8 cellular contexts compared by ENCODE assay signal in genomic region chr17:45148183-45149036, GRCh38. TPM values are rescaled to one million over a fixed set of nuclear protein-coding genes. Genes with fewer than 3 reads are reported as not detected.
DNase-seq lines count a peak whose midpoint lies in the region; ATAC-seq and TF ChIP-seq lines count a peak whose summit lies in the region.

Gene HEXIM1 (plus strand): TSS chr17:45148475. CDS start chr17:45149191, 716 bp downstream.

- no peaks in the 10 kb centered on the region for H3K9me3 ChIP-seq in WERI-Rb-1 (ENCODE audit: severe bottlenecking)
- no peaks in the 10 kb centered on the region for H3K9me3 ChIP-seq in mammary epithelial cell (replicated peaks; ENCODE audit: insufficient read depth, low read length)
- H3K9me3 ChIP-seq in iPS-18c (ENCODE audit: control insufficient read depth, insufficient read depth, low read length), result no peaks in the 10 kb centered on the region
- H3K9me3 ChIP-seq in skeletal muscle tissue (ENCODE audit: control insufficient read depth in 3 of 3, low read length in 3 of 3), result no peaks in the 10 kb centered on the region

- peaks cover 35% of the 10 kb centered on the region for H3K79me2 ChIP-seq in ACC112 (ENCODE audit: control insufficient read depth, insufficient read depth, low read length, unreplicated experiment)
- peaks cover 43% of the 10 kb centered on the region for H3K79me2 ChIP-seq in mammary epithelial cell (ENCODE audit: insufficient read depth, low read length)

- dilution Hi-C loops in mammary epithelial cell (cut with HindIII; ENCODE audit: low sequenced_read_pairs), result no loop called here

- BruUV-seq in mammary epithelial cell (replicated peaks; lab: Mats Ljungman, UMichigan), result TSS peak; percentile 71

- H4K20me1 ChIP-seq in mammary epithelial cell (ENCODE audit: insufficient read depth, low read length), result peaks cover 2% of the 10 kb centered on the region

- peak; percentile 44 for ATAC-seq in GM18873 (IDR thresholded peaks at IDR 0.05; ENCODE audit: low FRiP score, unreplicated experiment)
- ATAC-seq in HG03139 (IDR thresholded peaks at IDR 0.05; ENCODE audit: unreplicated experiment), result peak; percentile 65

- H3K4me1 ChIP-seq in ACC112 (ENCODE audit: control insufficient read depth, insufficient read depth, low read length, unreplicated experiment), result peaks cover 28% of the 10 kb centered on the region
- peaks cover 34% of the 10 kb centered on the region for H3K4me1 ChIP-seq in mammary epithelial cell (ENCODE audit: insufficient read depth, low read length)
- H3K4me1 ChIP-seq in skeletal muscle tissue (ENCODE audit: control insufficient read depth in 3 of 3, insufficient read depth in 3 of 3, low read length in 3 of 3), result peaks cover 37 to 53% (median 37%) of the 10 kb centered on the region in 3 donors

- H3K4me2 ChIP-seq in mammary epithelial cell (ENCODE audit: insufficient read depth, low read depth, low read length), result peak within 1 kb of the TSS; percentile 96

- under 1% methylated on average over 30 of the region's 58 CpGs for WGBS in mammary epithelial cell (ENCODE audit: low coverage, missing lambda C conversion rate)

- TF ChIP-seq CTCF in WERI-Rb-1 (IDR thresholded peaks at IDR 0.05; ENCODE audit: low read depth, low read length), result no peak
- no peak for TF ChIP-seq CTCF in mammary epithelial cell (conservative IDR thresholded peaks at IDR 0.05 in 1 of 2, IDR thresholded peaks at IDR 0.05 in 1 of 2; ENCODE audit: extremely low read depth in 1 of 2, insufficient read depth in 1 of 2, low read depth in 1 of 2, low read length in 2 of 2)

- CTCF ChIA-PET in mammary epithelial cell (lab: Charles Lee; ENCODE audit: low non-redundant PET), result interaction anchor here (0.5 to 3.4 kb wide), 9 partner anchors 13 to 261 kb away, joined by 3 to 73 read pairs (median 8); partner anchors contain the start of genes ACBD4 and C1QL1

- no peaks in the 10 kb centered on the region for H3K27me3 ChIP-seq in ACC112 (ENCODE audit: insufficient read depth, low read length)
- no peaks in the 10 kb centered on the region for H3K27me3 ChIP-seq in WERI-Rb-1 (ENCODE audit: insufficient read depth, low read depth, severe bottlenecking)
- no peaks in the 10 kb centered on the region for H3K27me3 ChIP-seq in mammary epithelial cell (ENCODE audit: insufficient read depth, low read length)
- no peaks in the 10 kb centered on the region for H3K27me3 ChIP-seq in skeletal muscle tissue (ENCODE audit: control insufficient read depth in 3 of 3, insufficient read depth in 3 of 3, low read length in 3 of 3)

- H3K9ac ChIP-seq in mammary epithelial cell (ENCODE audit: insufficient read depth, low read length), result peak within 1 kb of the TSS; percentile 99
- H3K9ac ChIP-seq in skeletal muscle tissue (ENCODE audit: low read depth in 1 of 3, low read length in 3 of 3), result peak within 1 kb of the TSS; percentile 93 to 99 (median 98)

- peak; percentile 100 for DNase-seq in NCI-H2227 (lab: John Stamatoyannopoulos, UW; ENCODE audit: unreplicated experiment)
- peak; percentile 100 for DNase-seq in WERI-Rb-1
- peak; percentile 100 for DNase-seq in mammary epithelial cell

- H3K36me3 ChIP-seq in ACC112 (ENCODE audit: insufficient read depth, low read length), result no peaks in the 10 kb centered on the region
- no peaks in the 10 kb centered on the region for H3K36me3 ChIP-seq in WERI-Rb-1
- H3K36me3 ChIP-seq in mammary epithelial cell (ENCODE audit: insufficient read depth, low read length), result no peaks in the 10 kb centered on the region
- peaks cover 0 to 3% (median 0%) of the 10 kb centered on the region in 3 donors for H3K36me3 ChIP-seq in skeletal muscle tissue (ENCODE audit: control insufficient read depth in 3 of 3, insufficient read depth in 3 of 3, low read length in 3 of 3)

- in situ Hi-C loops in mammary epithelial cell (cut with MboI; ENCODE audit: low sequenced_read_pairs in 2 of 2), result loop anchor here (5.0 to 10.0 kb wide), 2 partner anchors 46 to 49 kb away; no protein-coding TSS in a partner anchor

- H3K4me3 ChIP-seq in ACC112 (ENCODE audit: low read depth, low read length) (peak within 1 kb of the TSS; percentile 83), WERI-Rb-1 (ENCODE audit: low read depth, low read length) (peak within 1 kb of the TSS; percentile 74), mammary epithelial cell (replicated peaks in 1 of 3; ENCODE audit: insufficient read depth in 1 of 3, low read depth in 2 of 3, low read length in 3 of 3) (peak within 1 kb of the TSS; percentile 72 to 98 (median 98)), iPS-18c (ENCODE audit: insufficient read depth, low read depth, low read length) (peak within 1 kb of the TSS; percentile 88), skeletal muscle tissue (ENCODE audit: low read length in 3 of 3) (peak within 1 kb of the TSS; percentile 96 to 97 (median 96))

- peak within 1 kb of the TSS; percentile 93 for H3K27ac ChIP-seq in ACC112 (ENCODE audit: low read depth, low read length)
- H3K27ac ChIP-seq in WERI-Rb-1, result peak within 1 kb of the TSS; percentile 99
- H3K27ac ChIP-seq in mammary epithelial cell (ENCODE audit: insufficient read depth, low read depth, low read length), result peak within 1 kb of the TSS; percentile 99
- H3K27ac ChIP-seq in skeletal muscle tissue (ENCODE audit: low read depth, low read length), result peak within 1 kb of the TSS; percentile 99

- H2AFZ ChIP-seq in ACC112 (ENCODE audit: low read length, unreplicated experiment) (peak within 1 kb of the TSS; percentile 40), mammary epithelial cell (ENCODE audit: low read depth, low read length) (peak within 1 kb of the TSS; percentile 92)

- intact Hi-C loops in mammary epithelial cell (cut with micrococcal nuclease), result loop anchor here (1.0 to 5.0 kb wide), 6 partner anchors 13 to 169 kb away; partner anchors contain the start of genes ACBD4, HEXIM2 and MAP3K14

RNA-seq across cellular contexts. Expression of gene HEXIM1, which starts in this region (rescaled TPM):
- 10 to 100 TPM; 20.5 to 35.2 TPM for total RNA-seq in mammary epithelial cell
- polyA plus RNA-seq in mammary epithelial cell, result 16.7 TPM
- polyA minus RNA-seq in mammary epithelial cell, result 12.4 TPM
- 14.6 TPM for total RNA-seq in skeletal muscle tissue

Comparison
In these comparisons a context has a peak if more than half of its experiments do, and no peak if none do; other contexts are left out.
1. Peak in every context shown above with its lines: DNase-seq, ATAC-seq, H3K4me3 ChIP-seq and H3K27ac ChIP-seq.